Comparison of ENCODE assay signal across 9 cellular contexts in genomic region chr17:17710728-17711541, GRCh38. TPM values are rescaled to one million over a fixed set of nuclear protein-coding genes. Genes with fewer than 3 reads are reported as not detected.
DNase-seq lines count a peak whose midpoint lies in the region; ATAC-seq and TF ChIP-seq lines count a peak whose summit lies in the region.
"Had no signal": no experiment of that assay in that cellular context is flagged by ENCODE, and none has a peak within 500 bp of the region (broad histone marks: within the 10 kb centered on the region; RNA-seq: fewer than 3 reads in every experiment).

No MANE protein-coding gene starts in this region.

- peaks cover 27% of the 10 kb centered on the region for H3K4me1 Mint-ChIP-seq in CD8-positive, alpha-beta T cell (ENCODE audit: low read depth)
- peaks cover 9% of the 10 kb centered on the region for H3K4me1 Mint-ChIP-seq in T-helper 17 cell

- no peak for ATAC-seq in CD8-positive, alpha-beta T cell
- ATAC-seq in HG03139 (IDR thresholded peaks at IDR 0.05; ENCODE audit: unreplicated experiment), result no peak
- no peak for ATAC-seq in T-helper 17 cell

- no peaks in the 10 kb centered on the region for H3K27me3 ChIP-seq in muscle layer of colon (ENCODE audit: control insufficient read depth in 1 of 2, insufficient read depth in 2 of 2, low read length in 2 of 2)
- no peaks in the 10 kb centered on the region for H3K27me3 ChIP-seq in CD8-positive, alpha-beta T cell (ENCODE audit: insufficient read depth, low read length)

- H3K4me1 ChIP-seq in muscle layer of colon (ENCODE audit: insufficient read depth, low read length), result peaks cover 51% of the 10 kb centered on the region
- H3K4me1 ChIP-seq in CD8-positive, alpha-beta T cell (ENCODE audit: insufficient read depth, low read length), result peaks cover 15% of the 10 kb centered on the region

- TF ChIP-seq CTCF in LNCaP clone FGC (IDR thresholded peaks at IDR 0.05; ENCODE audit: control insufficient read depth, extremely low read depth, insufficient read depth), result no peak
- TF ChIP-seq CTCF in CD8-positive, alpha-beta T cell (IDR thresholded peaks at IDR 0.05), result no peak

- H3K36me3 Mint-ChIP-seq in CD8-positive, alpha-beta T cell, result peaks cover 4% of the 10 kb centered on the region
- no peaks in the 10 kb centered on the region for H3K36me3 Mint-ChIP-seq in T-helper 17 cell (ENCODE audit: low read depth)

- H3K9me3 ChIP-seq in muscle layer of colon (ENCODE audit: low read length) (no peaks in the 10 kb centered on the region), T-helper 17 cell (ENCODE audit: control insufficient read depth, low read length, poor library complexity, severe bottlenecking) (no peaks in the 10 kb centered on the region)
- no peaks in the 10 kb centered on the region for H3K9me3 ChIP-seq in CD8-positive, alpha-beta T cell (ENCODE audit: low read length)

- CTCF ChIA-PET in CD8-positive, alpha-beta T cell (lab: Charles Lee), result interaction anchor here (1.3 kb wide), 1 partner anchor 17 kb away, joined by 3 read pairs; no protein-coding TSS in a partner anchor

- intact Hi-C loops in CD8-positive, alpha-beta T cell (cut with DNase I, micrococcal nuclease), result no loop called here

- H3K27me3 Mint-ChIP-seq in CD8-positive, alpha-beta T cell (ENCODE audit: low read depth), result no peaks in the 10 kb centered on the region
- peaks cover 3% of the 10 kb centered on the region for H3K27me3 Mint-ChIP-seq in T-helper 17 cell

- DNase-seq in AG08395 (ENCODE audit: low spot score), result peak; percentile 93
- DNase-seq in LNCaP clone FGC (ENCODE audit: low read depth), result peak; percentile 74
- peak; percentile 75 to 94 for DNase-seq in dermis microvascular lymphatic vessel endothelial cell (ENCODE audit: low read depth in 2 of 2)
- DNase-seq in NCI-H187 treated with DMSO at 0.1 percent for 48 hours (lab: John Stamatoyannopoulos, UW), result no peak
- no peak for DNase-seq in CD8-positive, alpha-beta T cell
- no peak for DNase-seq in T-helper 17 cell

- H3K9me3 Mint-ChIP-seq in CD8-positive, alpha-beta T cell, result no peaks in the 10 kb centered on the region

- H3K27ac ChIP-seq in muscle layer of colon (ENCODE audit: low read depth, low read length), result peak overlapping the region; percentile 93
- H3K27ac ChIP-seq in CD8-positive, alpha-beta T cell (ENCODE audit: low read depth, low read length), result no peak overlapping the region
- H3K27ac ChIP-seq: VCaP had no signal

- H3K4me3 ChIP-seq in LNCaP clone FGC (ENCODE audit: low read depth, low read length), result no peak overlapping the region
- H3K4me3 ChIP-seq in muscle layer of colon (ENCODE audit: low read depth in 1 of 2, low read length in 2 of 2), result peak overlapping the region in 1 of 2 donors; percentile 21
- no peak overlapping the region for H3K4me3 ChIP-seq in CD8-positive, alpha-beta T cell (ENCODE audit: low read depth, low read length)

- H3K4me3 Mint-ChIP-seq in CD8-positive, alpha-beta T cell, result no peak overlapping the region
- H3K4me3 Mint-ChIP-seq in T-helper 17 cell, result no peak overlapping the region

- peak overlapping the region; percentile 12 for H3K9ac ChIP-seq in muscle layer of colon (ENCODE audit: low read length)

- POLR2A ChIA-PET in CD8-positive, alpha-beta T cell (lab: Charles Lee), result no interaction called here

- no peaks in the 10 kb centered on the region for H3K36me3 ChIP-seq in muscle layer of colon (ENCODE audit: insufficient read depth, low read length)
- no peaks in the 10 kb centered on the region for H3K36me3 ChIP-seq in CD8-positive, alpha-beta T cell (ENCODE audit: insufficient read depth, low read length)

- no peak overlapping the region for H3K27ac Mint-ChIP-seq in CD8-positive, alpha-beta T cell
- H3K27ac Mint-ChIP-seq in T-helper 17 cell, result no peak overlapping the region

RNA-seq across cellular contexts. Expression of gene RAI1, which starts 29.7 kb away (rescaled TPM):
- 6.0 and 10.6 TPM in 2 replicates for total RNA-seq in dermis microvascular lymphatic vessel endothelial cell
- 10 to 100 TPM; 22.9 to 23.5 TPM for total RNA-seq in CD8-positive, alpha-beta T cell
- total RNA-seq in T-helper 17 cell, result 10 to 100 TPM; 18.4 to 18.6 TPM

Comparison
In these comparisons a context has a peak if more than half of its experiments do, and no peak if none do; other contexts are left out.
1. DNase-seq: peak in AG08395 (single experiment), LNCaP clone FGC (single experiment) and dermis microvascular lymphatic vessel endothelial cell (2 of 2); none in NCI-H187 treated with DMSO at 0.1 percent for 48 hours (single experiment), CD8-positive, alpha-beta T cell (0 of 7) and T-helper 17 cell (0 of 3).